Comparison of ENCODE assay signal across 2 cellular contexts in the genomic region with DNA sequence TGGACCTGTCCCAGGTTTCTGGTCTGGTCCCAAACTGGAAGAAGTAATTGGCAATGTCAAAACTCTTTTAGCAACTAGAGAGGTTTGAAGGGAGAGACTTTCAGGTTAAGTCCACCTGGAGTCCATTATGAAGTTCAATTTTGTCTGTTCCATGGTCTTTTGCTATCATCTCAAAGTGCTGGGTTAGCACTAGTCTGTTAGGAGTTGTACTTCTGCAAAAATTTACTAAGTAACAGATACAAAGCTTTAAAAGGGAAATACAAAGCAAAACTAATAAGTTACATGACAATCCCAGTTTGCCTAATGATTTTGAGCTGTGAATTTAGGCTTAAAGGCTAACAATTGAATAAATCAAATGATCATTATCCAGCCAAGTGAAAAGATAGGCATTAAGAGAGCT.
TF ChIP-seq lines count a peak whose summit lies in the region.

No MANE protein-coding gene starts in this region.

TF ChIP-seq in GM23338, 12 proteins besides CTCF, POLR2A, EP300 and RAD21 (continued from another document):
- TF ChIP-seq JUNB (IDR thresholded peaks at IDR 0.05; ENCODE audit: unreplicated experiment) (no peak), NANOG (IDR thresholded peaks at IDR 0.05; ENCODE audit: borderline replicate concordance) (no peak), ZNF331 (CRISPR knock-in tag; IDR thresholded peaks at IDR 0.05; ENCODE audit: low read depth) (no peak), EZH2phosphoT487 (IDR thresholded peaks at IDR 0.05; ENCODE audit: unreplicated experiment) (no peak), POLR2AphosphoS5 (IDR thresholded peaks at IDR 0.05; ENCODE audit: low read depth) (no peak), STAT1 (IDR thresholded peaks at IDR 0.05; ENCODE audit: unreplicated experiment) (no peak)
- TF ChIP-seq, protein P1, sequence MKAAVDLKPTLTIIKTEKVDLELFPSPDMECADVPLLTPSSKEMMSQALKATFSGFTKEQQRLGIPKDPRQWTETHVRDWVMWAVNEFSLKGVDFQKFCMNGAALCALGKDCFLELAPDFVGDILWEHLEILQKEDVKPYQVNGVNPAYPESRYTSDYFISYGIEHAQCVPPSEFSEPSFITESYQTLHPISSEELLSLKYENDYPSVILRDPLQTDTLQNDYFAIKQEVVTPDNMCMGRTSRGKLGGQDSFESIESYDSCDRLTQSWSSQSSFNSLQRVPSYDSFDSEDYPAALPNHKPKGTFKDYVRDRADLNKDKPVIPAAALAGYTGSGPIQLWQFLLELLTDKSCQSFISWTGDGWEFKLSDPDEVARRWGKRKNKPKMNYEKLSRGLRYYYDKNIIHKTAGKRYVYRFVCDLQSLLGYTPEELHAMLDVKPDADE (IDR thresholded peaks at IDR 0.05) = no peak
- TF ChIP-seq, protein P2, sequence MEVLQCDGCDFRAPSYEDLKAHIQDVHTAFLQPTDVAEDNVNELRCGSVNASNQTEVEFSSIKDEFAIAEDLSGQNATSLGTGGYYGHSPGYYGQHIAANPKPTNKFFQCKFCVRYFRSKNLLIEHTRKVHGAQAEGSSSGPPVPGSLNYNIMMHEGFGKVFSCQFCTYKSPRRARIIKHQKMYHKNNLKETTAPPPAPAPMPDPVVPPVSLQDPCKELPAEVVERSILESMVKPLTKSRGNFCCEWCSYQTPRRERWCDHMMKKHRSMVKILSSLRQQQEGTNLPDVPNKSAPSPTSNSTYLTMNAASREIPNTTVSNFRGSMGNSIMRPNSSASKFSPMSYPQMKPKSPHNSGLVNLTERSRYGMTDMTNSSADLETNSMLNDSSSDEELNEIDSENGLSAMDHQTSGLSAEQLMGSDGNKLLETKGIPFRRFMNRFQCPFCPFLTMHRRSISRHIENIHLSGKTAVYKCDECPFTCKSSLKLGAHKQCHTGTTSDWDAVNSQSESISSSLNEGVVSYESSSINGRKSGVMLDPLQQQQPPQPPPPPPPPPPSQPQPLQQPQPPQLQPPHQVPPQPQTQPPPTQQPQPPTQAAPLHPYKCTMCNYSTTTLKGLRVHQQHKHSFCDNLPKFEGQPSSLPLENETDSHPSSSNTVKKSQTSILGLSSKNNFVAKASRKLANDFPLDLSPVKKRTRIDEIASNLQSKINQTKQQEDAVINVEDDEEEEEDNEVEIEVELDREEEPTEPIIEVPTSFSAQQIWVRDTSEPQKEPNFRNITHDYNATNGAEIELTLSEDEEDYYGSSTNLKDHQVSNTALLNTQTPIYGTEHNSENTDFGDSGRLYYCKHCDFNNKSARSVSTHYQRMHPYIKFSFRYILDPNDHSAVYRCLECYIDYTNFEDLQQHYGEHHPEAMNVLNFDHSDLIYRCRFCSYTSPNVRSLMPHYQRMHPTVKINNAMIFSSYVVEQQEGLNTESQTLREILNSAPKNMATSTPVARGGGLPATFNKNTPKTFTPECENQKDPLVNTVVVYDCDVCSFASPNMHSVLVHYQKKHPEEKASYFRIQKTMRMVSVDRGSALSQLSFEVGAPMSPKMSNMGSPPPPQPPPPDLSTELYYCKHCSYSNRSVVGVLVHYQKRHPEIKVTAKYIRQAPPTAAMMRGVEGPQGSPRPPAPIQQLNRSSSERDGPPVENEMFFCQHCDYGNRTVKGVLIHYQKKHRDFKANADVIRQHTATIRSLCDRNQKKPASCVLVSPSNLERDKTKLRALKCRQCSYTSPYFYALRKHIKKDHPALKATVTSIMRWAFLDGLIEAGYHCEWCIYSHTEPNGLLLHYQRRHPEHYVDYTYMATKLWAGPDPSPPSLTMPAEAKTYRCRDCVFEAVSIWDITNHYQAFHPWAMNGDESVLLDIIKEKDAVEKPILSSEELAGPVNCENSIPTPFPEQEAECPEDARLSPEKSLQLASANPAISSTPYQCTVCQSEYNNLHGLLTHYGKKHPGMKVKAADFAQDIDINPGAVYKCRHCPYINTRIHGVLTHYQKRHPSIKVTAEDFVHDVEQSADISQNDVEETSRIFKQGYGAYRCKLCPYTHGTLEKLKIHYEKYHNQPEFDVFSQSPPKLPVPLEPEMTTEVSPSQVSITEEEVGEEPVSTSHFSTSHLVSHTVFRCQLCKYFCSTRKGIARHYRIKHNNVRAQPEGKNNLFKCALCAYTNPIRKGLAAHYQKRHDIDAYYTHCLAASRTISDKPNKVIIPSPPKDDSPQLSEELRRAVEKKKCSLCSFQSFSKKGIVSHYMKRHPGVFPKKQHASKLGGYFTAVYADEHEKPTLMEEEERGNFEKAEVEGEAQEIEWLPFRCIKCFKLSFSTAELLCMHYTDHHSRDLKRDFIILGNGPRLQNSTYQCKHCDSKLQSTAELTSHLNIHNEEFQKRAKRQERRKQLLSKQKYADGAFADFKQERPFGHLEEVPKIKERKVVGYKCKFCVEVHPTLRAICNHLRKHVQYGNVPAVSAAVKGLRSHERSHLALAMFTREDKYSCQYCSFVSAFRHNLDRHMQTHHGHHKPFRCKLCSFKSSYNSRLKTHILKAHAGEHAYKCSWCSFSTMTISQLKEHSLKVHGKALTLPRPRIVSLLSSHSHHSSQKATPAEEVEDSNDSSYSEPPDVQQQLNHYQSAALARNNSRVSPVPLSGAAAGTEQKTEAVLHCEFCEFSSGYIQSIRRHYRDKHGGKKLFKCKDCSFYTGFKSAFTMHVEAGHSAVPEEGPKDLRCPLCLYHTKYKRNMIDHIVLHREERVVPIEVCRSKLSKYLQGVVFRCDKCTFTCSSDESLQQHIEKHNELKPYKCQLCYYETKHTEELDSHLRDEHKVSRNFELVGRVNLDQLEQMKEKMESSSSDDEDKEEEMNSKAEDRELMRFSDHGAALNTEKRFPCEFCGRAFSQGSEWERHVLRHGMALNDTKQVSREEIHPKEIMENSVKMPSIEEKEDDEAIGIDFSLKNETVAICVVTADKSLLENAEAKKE (CRISPR knock-in tag; IDR thresholded peaks at IDR 0.05) = no peak
- TF ChIP-seq, protein P3, sequence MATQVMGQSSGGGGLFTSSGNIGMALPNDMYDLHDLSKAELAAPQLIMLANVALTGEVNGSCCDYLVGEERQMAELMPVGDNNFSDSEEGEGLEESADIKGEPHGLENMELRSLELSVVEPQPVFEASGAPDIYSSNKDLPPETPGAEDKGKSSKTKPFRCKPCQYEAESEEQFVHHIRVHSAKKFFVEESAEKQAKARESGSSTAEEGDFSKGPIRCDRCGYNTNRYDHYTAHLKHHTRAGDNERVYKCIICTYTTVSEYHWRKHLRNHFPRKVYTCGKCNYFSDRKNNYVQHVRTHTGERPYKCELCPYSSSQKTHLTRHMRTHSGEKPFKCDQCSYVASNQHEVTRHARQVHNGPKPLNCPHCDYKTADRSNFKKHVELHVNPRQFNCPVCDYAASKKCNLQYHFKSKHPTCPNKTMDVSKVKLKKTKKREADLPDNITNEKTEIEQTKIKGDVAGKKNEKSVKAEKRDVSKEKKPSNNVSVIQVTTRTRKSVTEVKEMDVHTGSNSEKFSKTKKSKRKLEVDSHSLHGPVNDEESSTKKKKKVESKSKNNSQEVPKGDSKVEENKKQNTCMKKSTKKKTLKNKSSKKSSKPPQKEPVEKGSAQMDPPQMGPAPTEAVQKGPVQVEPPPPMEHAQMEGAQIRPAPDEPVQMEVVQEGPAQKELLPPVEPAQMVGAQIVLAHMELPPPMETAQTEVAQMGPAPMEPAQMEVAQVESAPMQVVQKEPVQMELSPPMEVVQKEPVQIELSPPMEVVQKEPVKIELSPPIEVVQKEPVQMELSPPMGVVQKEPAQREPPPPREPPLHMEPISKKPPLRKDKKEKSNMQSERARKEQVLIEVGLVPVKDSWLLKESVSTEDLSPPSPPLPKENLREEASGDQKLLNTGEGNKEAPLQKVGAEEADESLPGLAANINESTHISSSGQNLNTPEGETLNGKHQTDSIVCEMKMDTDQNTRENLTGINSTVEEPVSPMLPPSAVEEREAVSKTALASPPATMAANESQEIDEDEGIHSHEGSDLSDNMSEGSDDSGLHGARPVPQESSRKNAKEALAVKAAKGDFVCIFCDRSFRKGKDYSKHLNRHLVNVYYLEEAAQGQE (IDR thresholded peaks at IDR 0.05; ENCODE audit: unreplicated experiment) = no peak

TF ChIP-seq in H1, 55 proteins besides CTCF, POLR2A, EP300 and RAD21:
- TF ChIP-seq, protein P4, sequence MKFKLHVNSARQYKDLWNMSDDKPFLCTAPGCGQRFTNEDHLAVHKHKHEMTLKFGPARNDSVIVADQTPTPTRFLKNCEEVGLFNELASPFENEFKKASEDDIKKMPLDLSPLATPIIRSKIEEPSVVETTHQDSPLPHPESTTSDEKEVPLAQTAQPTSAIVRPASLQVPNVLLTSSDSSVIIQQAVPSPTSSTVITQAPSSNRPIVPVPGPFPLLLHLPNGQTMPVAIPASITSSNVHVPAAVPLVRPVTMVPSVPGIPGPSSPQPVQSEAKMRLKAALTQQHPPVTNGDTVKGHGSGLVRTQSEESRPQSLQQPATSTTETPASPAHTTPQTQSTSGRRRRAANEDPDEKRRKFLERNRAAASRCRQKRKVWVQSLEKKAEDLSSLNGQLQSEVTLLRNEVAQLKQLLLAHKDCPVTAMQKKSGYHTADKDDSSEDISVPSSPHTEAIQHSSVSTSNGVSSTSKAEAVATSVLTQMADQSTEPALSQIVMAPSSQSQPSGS (IDR thresholded peaks at IDR 0.05; ENCODE audit: low read length) = no peak
- TF ChIP-seq PHF8 (conservative IDR thresholded peaks at IDR 0.05; ENCODE audit: low read depth, low read length) (no peak), RNF2 (IDR thresholded peaks at IDR 0.05; ENCODE audit: borderline replicate concordance, low read depth, low read length, missing control alignments, poor library complexity, severe bottlenecking) (no peak), JUN (IDR thresholded peaks at IDR 0.05; ENCODE audit: low read depth, low read length) (no peak), ZNF274 (IDR thresholded peaks at IDR 0.05; ENCODE audit: borderline replicate concordance, extremely low read depth, low read length) (no peak)
- TF ChIP-seq, protein P5, sequence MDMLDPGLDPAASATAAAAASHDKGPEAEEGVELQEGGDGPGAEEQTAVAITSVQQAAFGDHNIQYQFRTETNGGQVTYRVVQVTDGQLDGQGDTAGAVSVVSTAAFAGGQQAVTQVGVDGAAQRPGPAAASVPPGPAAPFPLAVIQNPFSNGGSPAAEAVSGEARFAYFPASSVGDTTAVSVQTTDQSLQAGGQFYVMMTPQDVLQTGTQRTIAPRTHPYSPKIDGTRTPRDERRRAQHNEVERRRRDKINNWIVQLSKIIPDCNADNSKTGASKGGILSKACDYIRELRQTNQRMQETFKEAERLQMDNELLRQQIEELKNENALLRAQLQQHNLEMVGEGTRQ (IDR thresholded peaks at IDR 0.05; ENCODE audit: low read length) = no peak
